In genomic region chr5:157165261-157165660, GRCh38 we compare ENCODE assay signal across 17 cellular contexts. TPM values are rescaled to one million over a fixed set of nuclear protein-coding genes. Genes with fewer than 3 reads are reported as not detected.
DNase-seq lines count a peak whose midpoint lies in the region; ATAC-seq lines count a peak whose summit lies in the region.
"Had no signal": no experiment of that assay in that cellular context is flagged by ENCODE, and none has a peak within 500 bp of the region (broad histone marks: within the 10 kb centered on the region; RNA-seq: fewer than 3 reads in every experiment).

No MANE protein-coding gene starts in this region.

- H3K4me1 Mint-ChIP-seq in activated CD4-positive, alpha-beta T cell treated with anti-CD3 and anti-CD28 coated beads, Interleukin-2, amount 10 ng/mL, durations not matched to agents 24 days and 14 days = peaks cover 67% of the 10 kb centered on the region
- peaks cover 67% of the 10 kb centered on the region for H3K4me1 Mint-ChIP-seq in activated T-cell treated with anti-CD3 and anti-CD28 coated beads, Interleukin-2, amount 50 U/mL, for 24 hours (ENCODE audit: low read depth)
- peaks cover 75% of the 10 kb centered on the region for H3K4me1 Mint-ChIP-seq in stimulated activated naive CD8-positive, alpha-beta T cell treated with anti-CD3 and anti-CD28 coated beads, Interleukin-15, Interleukin-2, amounts not matched to agents 100 ng/mL and 50 ng/mL, for 24 hours (ENCODE audit: low read depth)

- intact Hi-C loops in activated CD4-positive, alpha-beta T cell treated with anti-CD3 and anti-CD28 coated beads, Interleukin-2, amount 10 ng/mL, durations not matched to agents 24 days and 14 days (cut with micrococcal nuclease) = no loop called here

- H3K27me3 Mint-ChIP-seq in activated CD4-positive, alpha-beta T cell treated with anti-CD3 and anti-CD28 coated beads, Interleukin-2, amount 10 ng/mL, durations not matched to agents 24 days and 14 days = no peaks in the 10 kb centered on the region
- H3K27me3 Mint-ChIP-seq in activated T-cell treated with anti-CD3 and anti-CD28 coated beads, Interleukin-2, amount 50 U/mL, for 24 hours = no peaks in the 10 kb centered on the region
- no peaks in the 10 kb centered on the region for H3K27me3 Mint-ChIP-seq in stimulated activated naive CD8-positive, alpha-beta T cell treated with anti-CD3 and anti-CD28 coated beads, Interleukin-15, Interleukin-2, amounts not matched to agents 100 ng/mL and 50 ng/mL, for 24 hours
- H3K27me3 Mint-ChIP-seq: CD8-positive, alpha-beta memory T cell had no signal

- H3K36me3 Mint-ChIP-seq in activated CD4-positive, alpha-beta T cell treated with anti-CD3 and anti-CD28 coated beads, Interleukin-2, amount 10 ng/mL, durations not matched to agents 24 days and 14 days (ENCODE audit: low read depth) = peaks cover under 1% of the 10 kb centered on the region
- H3K36me3 Mint-ChIP-seq in activated T-cell treated with anti-CD3 and anti-CD28 coated beads, Interleukin-2, amount 50 U/mL, for 24 hours (ENCODE audit: low read depth) = peaks cover 8% of the 10 kb centered on the region
- H3K36me3 Mint-ChIP-seq in stimulated activated naive CD8-positive, alpha-beta T cell treated with anti-CD3 and anti-CD28 coated beads, Interleukin-15, Interleukin-2, amounts not matched to agents 100 ng/mL and 50 ng/mL, for 24 hours (ENCODE audit: low read depth) = peaks cover 10% of the 10 kb centered on the region

- no peaks in the 10 kb centered on the region for H3K9me3 Mint-ChIP-seq in activated CD4-positive, alpha-beta T cell treated with anti-CD3 and anti-CD28 coated beads, Interleukin-2, amount 10 ng/mL, durations not matched to agents 24 days and 14 days
- H3K9me3 Mint-ChIP-seq in activated T-cell treated with anti-CD3 and anti-CD28 coated beads, Interleukin-2, amount 50 U/mL, for 24 hours = peaks cover 6% of the 10 kb centered on the region
- H3K9me3 Mint-ChIP-seq in stimulated activated naive CD8-positive, alpha-beta T cell treated with anti-CD3 and anti-CD28 coated beads, Interleukin-15, Interleukin-2, amounts not matched to agents 100 ng/mL and 50 ng/mL, for 24 hours = peaks cover 12% of the 10 kb centered on the region

- peak overlapping the region; percentile 1 for H3K27ac Mint-ChIP-seq in activated CD4-positive, alpha-beta T cell treated with anti-CD3 and anti-CD28 coated beads, Interleukin-2, amount 10 ng/mL, durations not matched to agents 24 days and 14 days
- H3K27ac Mint-ChIP-seq in activated T-cell treated with anti-CD3 and anti-CD28 coated beads, Interleukin-2, amount 50 U/mL, for 24 hours = no peak overlapping the region
- peak overlapping the region; percentile 98 for H3K27ac Mint-ChIP-seq in stimulated activated naive CD8-positive, alpha-beta T cell treated with anti-CD3 and anti-CD28 coated beads, Interleukin-15, Interleukin-2, amounts not matched to agents 100 ng/mL and 50 ng/mL, for 24 hours
- H3K27ac Mint-ChIP-seq: H9 had no signal

- no peak for ATAC-seq in stimulated activated naive CD8-positive, alpha-beta T cell treated with anti-CD3 and anti-CD28 coated beads, Interleukin-15, Interleukin-2, amounts not matched to agents 100 U/mL and 50 U/mL, for 24 hours

- DNase-seq in activated CD4-positive, alpha-beta T cell treated with anti-CD3 and anti-CD28 coated beads, Interleukin-2, amount 10 ng/mL, durations not matched to agents 24 days and 14 days = no peak
- no peak for DNase-seq in activated CD4-positive, alpha-beta T cell treated with anti-CD3 and anti-CD28 coated beads, Interleukin-2, amount 50 U/mL, for 4 hours
- DNase-seq in activated T-cell treated with anti-CD3 and anti-CD28 coated beads, Interleukin-2, amount 50 U/mL, for 48 hours = peak; percentile 19 to 23
- no peak for DNase-seq in activated T-cell treated with anti-CD3 and anti-CD28 coated beads, Interleukin-2, amount 50 U/mL, for 24 hours
- DNase-seq in stimulated activated naive CD8-positive, alpha-beta T cell treated with anti-CD3 and anti-CD28 coated beads, Interleukin-15, Interleukin-2, amounts not matched to agents 100 U/mL and 50 U/mL, for 24 hours = no peak
- DNase-seq in stimulated activated CD8-positive, alpha-beta memory T cell treated with anti-CD3 and anti-CD28 coated beads, Interleukin-4, amount 100 ng/mL, for 48 hours = peak; percentile 28
- no peak for DNase-seq in KG1 (lab: John Stamatoyannopoulos, UW)
- DNase-seq: 8988T; AML-193; Caco-2; CD8-positive, alpha-beta memory T cell; DMS53; GF-D8; GOT3; H9 had no signal

- H3K4me3 Mint-ChIP-seq in activated CD4-positive, alpha-beta T cell treated with anti-CD3 and anti-CD28 coated beads, Interleukin-2, amount 10 ng/mL, durations not matched to agents 24 days and 14 days = no peak overlapping the region
- no peak overlapping the region for H3K4me3 Mint-ChIP-seq in activated T-cell treated with anti-CD3 and anti-CD28 coated beads, Interleukin-2, amount 50 U/mL, for 24 hours
- peak overlapping the region; percentile 40 for H3K4me3 Mint-ChIP-seq in stimulated activated naive CD8-positive, alpha-beta T cell treated with anti-CD3 and anti-CD28 coated beads, Interleukin-15, Interleukin-2, amounts not matched to agents 100 ng/mL and 50 ng/mL, for 24 hours
- H3K4me3 Mint-ChIP-seq: H9 had no signal

RNA-seq across cellular contexts. Expression of gene GARIN3, which starts 0.8 kb away (rescaled TPM):
- total RNA-seq in activated CD4-positive, alpha-beta T cell treated with anti-CD3 and anti-CD28 coated beads, Interleukin-2, amount 10 ng/mL, durations not matched to agents 24 days and 14 days = 0.19 and 0.36 TPM in 2 replicates
- total RNA-seq: Caco-2, H9, HT-29 had no signal

RNA-seq across cellular contexts. Expression of gene ITK, which starts 15.4 kb away (rescaled TPM):
- total RNA-seq in activated CD4-positive, alpha-beta T cell treated with anti-CD3 and anti-CD28 coated beads, Interleukin-2, amount 10 ng/mL, durations not matched to agents 24 days and 14 days = 230 and 237 TPM in 2 replicates
- total RNA-seq: Caco-2, HT-29 had no signal

RNA-seq across cellular contexts. Expression of gene MED7, which starts 22.6 kb away (rescaled TPM):
- 13.2 and 14.6 TPM in 2 replicates for total RNA-seq in activated CD4-positive, alpha-beta T cell treated with anti-CD3 and anti-CD28 coated beads, Interleukin-2, amount 10 ng/mL, durations not matched to agents 24 days and 14 days

RNA-seq across cellular contexts. Expression of gene HAVCR2, which starts 56.4 kb away (rescaled TPM):
- total RNA-seq in activated CD4-positive, alpha-beta T cell treated with anti-CD3 and anti-CD28 coated beads, Interleukin-2, amount 10 ng/mL, durations not matched to agents 24 days and 14 days = 70.0 and 73.1 TPM in 2 replicates
- total RNA-seq: H9, HT-29 had no signal

Comparison
In these comparisons a context has a peak if more than half of its experiments do, and no peak if none do; other contexts are left out.
1. DNase-seq: peak in activated T-cell treated with anti-CD3 and anti-CD28 coated beads, Interleukin-2, amount 50 U/mL, for 48 hours (2 of 2) and stimulated activated CD8-positive, alpha-beta memory T cell treated with anti-CD3 and anti-CD28 coated beads, Interleukin-4, amount 100 ng/mL, for 48 hours (single experiment); none in activated CD4-positive, alpha-beta T cell treated with anti-CD3 and anti-CD28 coated beads, Interleukin-2, amount 10 ng/mL, durations not matched to agents 24 days and 14 days (single experiment), activated CD4-positive, alpha-beta T cell treated with anti-CD3 and anti-CD28 coated beads, Interleukin-2, amount 50 U/mL, for 4 hours (0 of 2), activated T-cell treated with anti-CD3 and anti-CD28 coated beads, Interleukin-2, amount 50 U/mL, for 24 hours (single experiment), stimulated activated naive CD8-positive, alpha-beta T cell treated with anti-CD3 and anti-CD28 coated beads, Interleukin-15, Interleukin-2, amounts not matched to agents 100 U/mL and 50 U/mL, for 24 hours (single experiment) and KG1 (single experiment).